1 cellular context compared by ENCODE assay signal in the genomic region with DNA sequence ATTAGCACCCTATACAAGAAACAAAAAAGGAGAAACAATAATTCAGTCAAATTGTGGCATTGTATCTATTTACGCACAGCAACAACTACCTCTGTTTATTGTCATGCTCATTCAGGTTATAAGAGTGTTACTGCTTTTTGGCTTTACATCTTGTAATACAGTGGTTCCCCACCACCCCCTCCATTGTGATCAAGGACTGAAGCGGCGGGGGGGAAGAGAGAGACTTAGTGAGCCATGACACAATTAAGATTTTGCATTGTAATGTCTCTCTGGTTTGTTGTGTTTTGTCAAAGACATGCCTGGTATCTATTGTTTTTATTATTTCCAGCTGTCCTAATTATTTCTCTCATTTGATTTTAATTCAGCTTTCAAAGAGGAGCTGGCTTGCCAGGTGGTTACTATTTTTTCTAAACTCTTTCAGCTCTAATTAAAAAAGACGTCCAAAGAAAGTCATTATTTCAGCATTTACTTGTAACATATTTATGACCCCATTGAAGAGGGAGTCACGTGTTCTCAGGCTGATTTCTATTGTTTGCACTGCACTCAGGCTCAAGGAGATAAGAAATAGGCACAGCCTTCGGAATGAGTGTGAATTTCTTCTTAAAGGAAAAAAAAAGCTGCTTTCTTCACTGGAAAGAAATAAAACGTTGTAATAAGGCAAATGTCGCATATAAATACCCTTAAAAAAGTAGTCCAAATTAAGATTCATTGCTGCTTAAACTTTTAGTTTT.
TF ChIP-seq lines count a peak whose summit lies in the region.

No MANE protein-coding gene starts in this region.

TF ChIP-seq in endothelial cell of umbilical vein, 7 proteins besides CTCF, POLR2A, EP300 and RAD21:
- TF ChIP-seq POLR2AphosphoS5 (IDR thresholded peaks at IDR 0.05; ENCODE audit: insufficient read depth, low read depth, low read length): no peak
- TF ChIP-seq, protein P1, sequence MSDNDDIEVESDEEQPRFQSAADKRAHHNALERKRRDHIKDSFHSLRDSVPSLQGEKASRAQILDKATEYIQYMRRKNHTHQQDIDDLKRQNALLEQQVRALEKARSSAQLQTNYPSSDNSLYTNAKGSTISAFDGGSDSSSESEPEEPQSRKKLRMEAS (IDR thresholded peaks at IDR 0.05; ENCODE audit: insufficient read depth, insufficient read length): peak; percentile 70
